In genomic region chr13:48412881-48413351, GRCh38 we compare ENCODE assay signal across 8 cellular contexts. TPM values are rescaled to one million over a fixed set of nuclear protein-coding genes. Genes with fewer than 3 reads are reported as not detected.
DNase-seq lines count a peak whose midpoint lies in the region; ATAC-seq, FAIRE-seq and TF ChIP-seq lines count a peak whose summit lies in the region.

A gene with protein sequence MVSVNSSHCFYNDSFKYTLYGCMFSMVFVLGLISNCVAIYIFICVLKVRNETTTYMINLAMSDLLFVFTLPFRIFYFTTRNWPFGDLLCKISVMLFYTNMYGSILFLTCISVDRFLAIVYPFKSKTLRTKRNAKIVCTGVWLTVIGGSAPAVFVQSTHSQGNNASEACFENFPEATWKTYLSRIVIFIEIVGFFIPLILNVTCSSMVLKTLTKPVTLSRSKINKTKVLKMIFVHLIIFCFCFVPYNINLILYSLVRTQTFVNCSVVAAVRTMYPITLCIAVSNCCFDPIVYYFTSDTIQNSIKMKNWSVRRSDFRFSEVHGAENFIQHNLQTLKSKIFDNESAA (minus strand): TSS chr13:48413113. CDS start chr13:48412423, 690 bp downstream.

- peak within 1 kb of the TSS; percentile 46 for H3K9ac ChIP-seq in GM12878 (ENCODE audit: control insufficient read depth, insufficient read depth, low read length)

- no peaks in the 10 kb centered on the region for H3K4me1 ChIP-seq in GM12878 (ENCODE audit: control insufficient read depth, insufficient read depth, low read length)

- peaks cover 33% of the 10 kb centered on the region for H3K79me2 ChIP-seq in GM12878 (ENCODE audit: control insufficient read depth, insufficient read depth, low read length)

- H3K4me3 ChIP-seq in AG04450 (ENCODE audit: low read depth, low read length) (peak within 1 kb of the TSS; percentile 66), GM12878 (peak within 1 kb of the TSS; percentile 39), iPS-18c (ENCODE audit: insufficient read depth, low read depth, low read length) (peak within 1 kb of the TSS; percentile 45; the same call in 1 of the 2 replicates), retinal pigment epithelial cell (ENCODE audit: low read length) (peak within 1 kb of the TSS; percentile 46)

- CTCF ChIA-PET in AG04450 (lab: Charles Lee), result interaction anchor here (0.7 to 0.9 kb wide), 2 partner anchors 13 to 16 kb away, joined by 3 read pairs; no protein-coding TSS in a partner anchor
- CTCF ChIA-PET in GM12878 (lab: Yijun Ruan, JAX), result interaction anchor here (0.6 to 1.5 kb wide), 6 partner anchors 12 to 167 kb away, joined by 3 to 4 read pairs (median 3); no protein-coding TSS in a partner anchor
- CTCF ChIA-PET in HEK293T (lab: Yijun Ruan, JAX), result no interaction called here

- no TSS peak for BruUV-seq in GM12878 (replicated peaks; lab: Mats Ljungman, UMichigan)

- H4K20me1 ChIP-seq in GM12878 (ENCODE audit: control insufficient read depth, insufficient read depth), result no peaks in the 10 kb centered on the region

- no peak for FAIRE-seq in GM12878 (lab: Jason Lieb, UNC)

- H3K4me2 ChIP-seq in GM12878 (ENCODE audit: control insufficient read depth, insufficient read depth), result peak within 1 kb of the TSS; percentile 56

- TF ChIP-seq CTCF in AG04450 (IDR thresholded peaks at IDR 0.05; ENCODE audit: low read depth, low read length) (no peak), GM12878 (IDR thresholded peaks at IDR 0.05 in 2 of 3, conservative IDR thresholded peaks at IDR 0.05 in 1 of 3; ENCODE audit: control insufficient read depth in 2 of 3, extremely low read depth in 1 of 3, insufficient read depth in 1 of 3, low read depth in 3 of 3, low read length in 3 of 3) (no peak), retinal pigment epithelial cell (conservative IDR thresholded peaks at IDR 0.05; ENCODE audit: low read depth, low read length) (no peak)

- no peak for TF ChIP-seq EP300 in GM12878 (IDR thresholded peaks at IDR 0.05; ENCODE audit: borderline replicate concordance in 1 of 2, control insufficient read depth in 1 of 2, low read depth in 2 of 2, low read length in 2 of 2)

- no peak for TF ChIP-seq POLR2A in GM12878 (IDR thresholded peaks at IDR 0.05; ENCODE audit: low read depth, low read length)

- WGBS in GM12878 (ENCODE audit: insufficient coverage, insufficient replicate concordance, low lambda C conversion rate, missing lambda C conversion rate), result 99% methylated on average over 4 of the region's 4 CpGs

- intact Hi-C loops in GM12878 (cut with micrococcal nuclease; ENCODE audit: unreplicated experiment), result no loop called here

- H2AFZ ChIP-seq in GM12878 (ENCODE audit: control insufficient read depth, low read depth, low read length), result peak within 1 kb of the TSS; percentile 27; the same call in 1 of the 2 replicates

- H3K36me3 ChIP-seq in GM12878 (ENCODE audit: control insufficient read depth in 2 of 2, insufficient read depth in 2 of 2, low read length in 1 of 2), result peaks cover 0 to 3% of the 10 kb centered on the region in 2 experiments; a peak in 2 of 4 replicates

- POLR2A ChIA-PET in AG04450 (lab: Yijun Ruan, JAX) (no interaction called here), GM12878 (lab: Charles Lee) (interaction anchor here (0.5 to 0.7 kb wide), 2 partner anchors 116 to 166 kb away, joined by 3 read pairs; no protein-coding TSS in a partner anchor), HEK293T (lab: Yijun Ruan, JAX) (interaction anchor here (1.1 kb wide), 1 partner anchor 14 kb away, joined by 3 read pairs; no protein-coding TSS in a partner anchor)

- H3K9me3 ChIP-seq in AG04450 (ENCODE audit: control insufficient read depth, insufficient read depth, low read length) (peaks cover 3% of the 10 kb centered on the region; the same call in 1 of the 2 replicates), GM12878 (replicated peaks; ENCODE audit: control insufficient read depth, insufficient read depth, low read length) (peaks cover 7% of the 10 kb centered on the region; the same call in 2 of the 3 replicates), iPS-18c (ENCODE audit: control insufficient read depth, insufficient read depth, low read length) (no peaks in the 10 kb centered on the region)

- SMC1A ChIA-PET in GM12878 (lab: Charles Lee; ENCODE audit: uncharacterized antibody, unreplicated experiment), result interaction anchor here (0.7 to 1.4 kb wide), 7 partner anchors 8 to 167 kb away, joined by 3 to 9 read pairs (median 4); no protein-coding TSS in a partner anchor

- H3K27me3 ChIP-seq in AG04450 (ENCODE audit: control insufficient read depth, insufficient read depth, low read length) (no peaks in the 10 kb centered on the region), GM12878 (replicated peaks in 1 of 2; ENCODE audit: control insufficient read depth in 2 of 2, insufficient read depth in 2 of 2, low read length in 1 of 2) (no peaks in the 10 kb centered on the region)

- DNase-seq in AG04450 (ENCODE audit: low read depth, low spot score), result no peak
- DNase-seq in KBM-7, result peak; percentile 85
- DNase-seq in GM12878 (ENCODE audit: low read depth, low spot score), result no peak
- DNase-seq in retinal pigment epithelial cell (ENCODE audit: low read depth), result no peak
- DNase-seq in HEK293T (ENCODE audit: extremely low spot score), result no peak

- ATAC-seq in GM12878 (peak; percentile 49), HG03045 (IDR thresholded peaks at IDR 0.05; ENCODE audit: unreplicated experiment) (no peak)
- no peak for ATAC-seq in activated CD4-positive, CD25-positive, alpha-beta regulatory T cell treated with anti-CD3 and anti-CD28 coated beads, Interleukin-2, amount 50 U/mL, for 24 hours

- H3K27ac ChIP-seq in AG04450 (ENCODE audit: low read depth, low read length) (no peak within 1 kb of the TSS), GM12878 (ENCODE audit: control insufficient read depth, insufficient read depth) (peak within 1 kb of the TSS; percentile 73)

- in situ Hi-C loops in KBM-7 (cut with MboI; ENCODE audit: low pct_unique_long_range_greater_than_20kb, low sequenced_read_pairs) (no loop called here), GM12878 (cut with MboI) (no loop called here)

- RAD21 ChIA-PET in GM12878 (lab: Charles Lee; ENCODE audit: unreplicated experiment), result interaction anchor here (1.0 to 1.5 kb wide), 4 partner anchors 10 to 121 kb away, joined by 4 read pairs; no protein-coding TSS in a partner anchor

- TF ChIP-seq RAD21 in GM12878 (IDR thresholded peaks at IDR 0.05; ENCODE audit: insufficient read depth, low read depth, low read length), result no peak

TF ChIP-seq in GM12878, 131 proteins besides CTCF, POLR2A, EP300 and RAD21 (continues in another document):
- TF ChIP-seq SPI1 (IDR thresholded peaks at IDR 0.05; ENCODE audit: borderline replicate concordance, insufficient read depth, low read depth, low read length) (peak; percentile 34; the same call in 1 of the 2 replicates), FOXM1 (IDR thresholded peaks at IDR 0.05; ENCODE audit: low read depth, low read length) (no peak), TAF1 (IDR thresholded peaks at IDR 0.05; ENCODE audit: borderline replicate concordance, low read depth, low read length) (0 out of 2 replicates have a peak, but pooled peaks have one; percentile 29), SIN3A (IDR thresholded peaks at IDR 0.05; ENCODE audit: low read depth, low read length) (no peak)

TF ChIP-seq in HEK293T, 16 proteins besides CTCF, POLR2A, EP300 and RAD21:
- no peak for TF ChIP-seq FOXM1 (IDR thresholded peaks at IDR 0.05; ENCODE audit: borderline replicate concordance)
- TF ChIP-seq SP1 (IDR thresholded peaks at IDR 0.05), result no peak
- no peak for TF ChIP-seq NFRKB (IDR thresholded peaks at IDR 0.05)
- TF ChIP-seq L3MBTL2 (conservative IDR thresholded peaks at IDR 0.05), result no peak
- TF ChIP-seq FOXK2 (IDR thresholded peaks at IDR 0.05), result no peak
- TF ChIP-seq BHLHE40 (IDR thresholded peaks at IDR 0.05; ENCODE audit: borderline replicate concordance), result no peak
- no peak for TF ChIP-seq ARNT (IDR thresholded peaks at IDR 0.05)
- TF ChIP-seq PKNOX1 (IDR thresholded peaks at IDR 0.05), result no peak
- TF ChIP-seq FOXA1 (IDR thresholded peaks at IDR 0.05), result no peak
- TF ChIP-seq ZNF384 (IDR thresholded peaks at IDR 0.05), result no peak

RNA-seq across cellular contexts. Expression of the gene that starts here (rescaled TPM):
- polyA plus RNA-seq in AG04450 (2011; rRNA removed) (5.2 and 10.5 TPM in 2 replicates), GM12878 (2011; rRNA removed) (3.1 and 5.8 TPM in 2 replicates), GM12878 (2014; fragmentation: Illumina TruSeq; extraction: Trizol) (4.2 and 7.5 TPM in 2 replicates), GM12878 (2014; fragmentation: Nextera tagmentation; extraction: Ambion mirVana) (1 to 10 TPM; 2.0 to 3.2 TPM), GM12878 (2014; rRNA removed) (1.9 and 2.3 TPM in 2 replicates), GM12878 (2016; fragmentation: Nextera tagmentation; extraction: Ambion mirVana) (1 to 10 TPM; 1.4 to 2.6 TPM)
- 1.1 and 2.7 TPM in 2 replicates for polyA minus RNA-seq in AG04450 (2011; rRNA and poly(A)+ RNA removed)
- 1.1 and 1.3 TPM in 2 replicates for total RNA-seq in GM12878 (2013; cell fraction: nucleolus; rRNA removed)
- total RNA-seq in GM12878 (2014; rRNA removed) (3.4 TPM in 2 replicates), GM12878 (2014; rRNA removed; fragmentation: Illumina TruSeq; extraction: Trizol) (3.1 and 3.4 TPM in 2 replicates), GM12878 (2021) (2.2 TPM in 2 replicates)
- polyA plus RNA-seq in GM12878 (2011; ENCODE audit: low read depth), result 4.4 TPM
- polyA plus RNA-seq in GM12878 (2011; cell fraction: cytosol; rRNA removed), result 0.84 and 0.94 TPM in 2 replicates
- 1.8 and 2.0 TPM in 2 replicates for polyA plus RNA-seq in GM12878 (2011; cell fraction: nucleus; rRNA removed)
- 7.4 and 14.4 TPM in 2 replicates for polyA plus RNA-seq in GM12878 (2012)
- polyA minus RNA-seq in GM12878 (2011; rRNA and poly(A)+ RNA removed), result 0.51 and 0.52 TPM in 2 replicates
- polyA minus RNA-seq in GM12878 (2011; cell fraction: cytosol; rRNA and poly(A)+ RNA removed), result not detected in 2 replicates
- polyA minus RNA-seq in GM12878 (2011; cell fraction: nucleus; rRNA and poly(A)+ RNA removed), result 1.1 TPM in 2 replicates
